Comparison of ENCODE assay signal across 9 cellular contexts in genomic region chr18:62718268-62718800, GRCh38. TPM values are rescaled to one million over a fixed set of nuclear protein-coding genes. Genes with fewer than 3 reads are reported as not detected.
DNase-seq lines count a peak whose midpoint lies in the region; ATAC-seq and TF ChIP-seq lines count a peak whose summit lies in the region.
"Had no signal": no experiment of that assay in that cellular context is flagged by ENCODE, and none has a peak within 500 bp of the region (broad histone marks: within the 10 kb centered on the region; RNA-seq: fewer than 3 reads in every experiment).

No MANE protein-coding gene starts in this region.

- H3K4me1 ChIP-seq in liver (ENCODE audit: control insufficient read depth in 4 of 4, insufficient read depth in 4 of 4, low read length in 3 of 4) (peaks cover 2 to 38% (median 10%) of the 10 kb centered on the region in 4 donors), thyroid gland (peaks cover 8 to 13% of the 10 kb centered on the region in 2 donors)

- intact Hi-C loops in thyroid gland (cut with DNase I) = no loop called here

- H3K36me3 ChIP-seq in liver (ENCODE audit: control insufficient read depth in 4 of 4, insufficient read depth in 3 of 4, low read depth in 1 of 4, low read length in 3 of 4) (no peaks in the 10 kb centered on the region), thyroid gland (no peaks in the 10 kb centered on the region)

- no peaks in the 10 kb centered on the region for H3K36me3 Mint-ChIP-seq in activated T-cell treated with anti-CD3 and anti-CD28 coated beads, Interleukin-2, amount 50 U/mL, for 24 hours (ENCODE audit: low read depth)

- no peak for DNase-seq in activated T-cell treated with anti-CD3 and anti-CD28 coated beads, Interleukin-2, amount 50 U/mL, for 24 hours
- DNase-seq in activated T-cell treated with anti-CD3 and anti-CD28 coated beads, Interleukin-2, amount 50 U/mL, for 48 hours = no peak
- no peak for DNase-seq in astrocyte of the cerebellum (ENCODE audit: low read depth)
- DNase-seq in thyroid gland = no peak
- no peak for DNase-seq in NCI-H446 (lab: John Stamatoyannopoulos, UW)
- DNase-seq: activated gamma-delta T cell had no signal

- peak overlapping the region; percentile 76 for H3K4me3 Mint-ChIP-seq in activated T-cell treated with anti-CD3 and anti-CD28 coated beads, Interleukin-2, amount 50 U/mL, for 24 hours

- no peak for TF ChIP-seq RAD21 in liver (IDR thresholded peaks at IDR 0.05)

- 40% methylated on average over 4 of the region's 4 CpGs for WGBS in liver
- WGBS in thyroid gland, 2 donors = 55 to 61% methylated on average over 4 of the region's 4 CpGs

- H3K9me3 ChIP-seq in liver (ENCODE audit: control insufficient read depth in 4 of 4, low read length in 3 of 4) (no peaks in the 10 kb centered on the region), thyroid gland (no peaks in the 10 kb centered on the region)

- H3K27ac Mint-ChIP-seq in activated T-cell treated with anti-CD3 and anti-CD28 coated beads, Interleukin-2, amount 50 U/mL, for 24 hours = no peak overlapping the region

- no peak for TF ChIP-seq CTCF in astrocyte of the cerebellum (IDR thresholded peaks at IDR 0.05; ENCODE audit: low read depth, low read length, missing control alignments)
- TF ChIP-seq CTCF in liver (IDR thresholded peaks at IDR 0.05; ENCODE audit: low read depth, low read length, missing input control) = no peak
- TF ChIP-seq CTCF in thyroid gland (IDR thresholded peaks at IDR 0.05) = no peak

- H3K27me3 ChIP-seq in liver (ENCODE audit: control insufficient read depth in 4 of 4, insufficient read depth in 4 of 4, low read length in 3 of 4) (no peaks in the 10 kb centered on the region), thyroid gland (no peaks in the 10 kb centered on the region)

- no peaks in the 10 kb centered on the region for H3K9me3 Mint-ChIP-seq in activated T-cell treated with anti-CD3 and anti-CD28 coated beads, Interleukin-2, amount 50 U/mL, for 24 hours

- ATAC-seq in HG02885 (IDR thresholded peaks at IDR 0.05; ENCODE audit: poor library complexity, unreplicated experiment) = no peak
- ATAC-seq in HG03159 (IDR thresholded peaks at IDR 0.05; ENCODE audit: unreplicated experiment) = no peak

- H3K27ac ChIP-seq in liver (ENCODE audit: low read depth in 1 of 2, low read length in 2 of 2) (no peak overlapping the region), thyroid gland (no peak overlapping the region)

- peak overlapping the region; percentile 57 to 62 for H3K9ac ChIP-seq in liver (ENCODE audit: low read depth in 1 of 2, low read length in 2 of 2)

- H3K27me3 Mint-ChIP-seq in activated T-cell treated with anti-CD3 and anti-CD28 coated beads, Interleukin-2, amount 50 U/mL, for 24 hours = peaks cover 5% of the 10 kb centered on the region

- peaks cover 49% of the 10 kb centered on the region for H3K4me1 Mint-ChIP-seq in activated T-cell treated with anti-CD3 and anti-CD28 coated beads, Interleukin-2, amount 50 U/mL, for 24 hours (ENCODE audit: low read depth)

- H3K4me3 ChIP-seq in astrocyte of the cerebellum (ENCODE audit: low read depth, low read length) (peak overlapping the region; percentile 50), liver (ENCODE audit: low read depth in 1 of 3, low read length in 3 of 3) (peak overlapping the region in 2 of 3 donors; percentile 91 to 100), thyroid gland (replicated peaks in 1 of 3) (peak overlapping the region in 2 of 3 donors; percentile 6 to 74)

- in situ Hi-C loops in astrocyte of the cerebellum (cut with HindIII; ENCODE audit: low sequenced_read_pairs) = no loop called here

- TF ChIP-seq POLR2A in thyroid gland (IDR thresholded peaks at IDR 0.05) = no peak

TF ChIP-seq in liver, 16 proteins besides CTCF, POLR2A, EP300 and RAD21:
- TF ChIP-seq TAF1 (conservative IDR thresholded peaks at IDR 0.05) (no peak), HNF4A (conservative IDR thresholded peaks at IDR 0.05) (no peak), JUND (IDR thresholded peaks at IDR 0.05) (no peak), FOXA1 (IDR thresholded peaks at IDR 0.05) (no peak), NR2F2 (IDR thresholded peaks at IDR 0.05) (no peak), GABPA (IDR thresholded peaks at IDR 0.05 in 1 of 2, conservative IDR thresholded peaks at IDR 0.05 in 1 of 2) (no peak), ZBTB33 (IDR thresholded peaks at IDR 0.05) (no peak), EGR1 (IDR thresholded peaks at IDR 0.05; ENCODE audit: low read depth in 2 of 2) (no peak), REST (IDR thresholded peaks at IDR 0.05) (no peak), MAX (IDR thresholded peaks at IDR 0.05) (no peak), YY1 (IDR thresholded peaks at IDR 0.05) (no peak), SP1 (IDR thresholded peaks at IDR 0.05) (no peak), ATF3 (IDR thresholded peaks at IDR 0.05) (no peak), FOXA2 (IDR thresholded peaks at IDR 0.05) (no peak), RXRA (IDR thresholded peaks at IDR 0.05) (no peak), HNF4G (IDR thresholded peaks at IDR 0.05) (no peak)

RNA-seq across cellular contexts. Expression of gene PHLPP1, which starts 3.0 kb away (rescaled TPM):
- 10 to 100 TPM; 10.5 to 14.5 TPM for total RNA-seq in liver
- polyA plus RNA-seq in liver = 1 to 10 TPM; 4.2 to 6.8 TPM
- total RNA-seq in thyroid gland = 10 to 100 TPM; 14.6 to 22.7 (median 20.4) TPM

Comparison
In these comparisons a context has a peak if more than half of its experiments do, and no peak if none do; other contexts are left out.
1. H3K4me3 ChIP-seq: peak in every context shown above with its lines; median percentile 96 in liver; 50 in astrocyte of the cerebellum; 40 in thyroid gland.